In the genomic region with DNA sequence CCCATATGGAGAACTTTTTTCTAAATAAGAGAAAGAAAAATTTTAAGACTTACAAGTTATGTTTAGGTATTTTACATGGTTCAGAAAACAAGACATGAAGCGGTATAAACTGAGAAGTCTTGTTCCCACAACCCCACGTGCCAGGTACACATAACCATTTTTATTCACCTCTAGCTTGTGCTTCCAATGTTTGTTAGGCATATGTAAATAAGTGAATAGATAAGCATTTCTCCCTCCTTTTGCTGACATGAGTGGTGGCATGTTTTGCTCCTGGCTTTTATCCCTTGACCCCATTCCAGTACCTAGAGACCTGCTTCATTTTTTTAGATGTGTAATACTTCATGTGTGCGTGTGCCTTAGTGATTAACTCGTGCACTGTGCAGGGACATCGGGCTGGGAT, we compare ENCODE assay signal across 18 cellular contexts.
DNase-seq lines count a peak whose midpoint lies in the region; ATAC-seq, FAIRE-seq and TF ChIP-seq lines count a peak whose summit lies in the region.
"Had no signal": no experiment of that assay in that cellular context is flagged by ENCODE, and none has a peak within 500 bp of the region (broad histone marks: within the 10 kb centered on the region; RNA-seq: fewer than 3 reads in every experiment).

No MANE protein-coding gene starts in this region.

- H2AFZ ChIP-seq in astrocyte (ENCODE audit: low read depth, low read length), result no peak overlapping the region

- no peak overlapping the region for H3K4me2 ChIP-seq in astrocyte (ENCODE audit: low read length)

- no peak for FAIRE-seq in astrocyte (lab: Jason Lieb, UNC)
- FAIRE-seq: G401.6, GM12891 had no signal

- H3K36me3 Mint-ChIP-seq in HFFc6 (ENCODE audit: low read depth) (peaks cover 71% of the 10 kb centered on the region), astrocyte (ENCODE audit: low read depth, unreplicated experiment) (peaks cover 42% of the 10 kb centered on the region)
- H3K36me3 Mint-ChIP-seq in naive thymus-derived CD4-positive, alpha-beta T cell, result peaks cover 0 to 2% (median 0%) of the 10 kb centered on the region in 5 donors

- CTCF ChIA-PET in naive thymus-derived CD4-positive, alpha-beta T cell (lab: Charles Lee), result no interaction called here

- intact Hi-C loops in prostate gland (cut with DNase I), result no loop called here
- intact Hi-C loops in naive thymus-derived CD4-positive, alpha-beta T cell (cut with micrococcal nuclease), result no loop called here

- H3K27ac ChIP-seq in astrocyte (ENCODE audit: low read depth, low read length) (peak overlapping the region; percentile 83), mesodermal cell (ENCODE audit: low read depth, low read length, severe bottlenecking) (peak overlapping the region; percentile 43), prostate gland (peak overlapping the region; percentile 60 to 62)
- no peak overlapping the region for H3K27ac ChIP-seq in naive thymus-derived CD4-positive, alpha-beta T cell (ENCODE audit: low read depth, low read length)

- no peak for ATAC-seq in naive thymus-derived CD4-positive, alpha-beta T cell
- no peak for ATAC-seq in GM19455 (IDR thresholded peaks at IDR 0.05; ENCODE audit: unreplicated experiment)
- ATAC-seq: PC-3 had no signal

- no peak overlapping the region for H3K4me3 ChIP-seq in astrocyte (ENCODE audit: insufficient read depth, low read depth, low read length)
- H3K4me3 ChIP-seq in mesodermal cell (ENCODE audit: extremely low read depth, insufficient read depth, low read length, poor library complexity, severe bottlenecking), result no peak overlapping the region
- H3K4me3 ChIP-seq in prostate gland, result no peak overlapping the region
- H3K4me3 ChIP-seq in naive thymus-derived CD4-positive, alpha-beta T cell (ENCODE audit: low read length), result no peak overlapping the region

- peaks cover 90% of the 10 kb centered on the region for H3K4me1 Mint-ChIP-seq in HFFc6 (ENCODE audit: low read depth)
- peaks cover 60% of the 10 kb centered on the region for H3K4me1 Mint-ChIP-seq in astrocyte (ENCODE audit: low read depth, unreplicated experiment)
- peaks cover 0 to 15% (median 7%) of the 10 kb centered on the region in 7 donors for H3K4me1 Mint-ChIP-seq in naive thymus-derived CD4-positive, alpha-beta T cell
- H3K4me1 Mint-ChIP-seq: B cell had no signal

- TF ChIP-seq POLR2A in prostate gland (IDR thresholded peaks at IDR 0.05), result no peak

- H3K27me3 ChIP-seq in astrocyte (ENCODE audit: insufficient read depth, low read length), result no peaks in the 10 kb centered on the region
- no peaks in the 10 kb centered on the region for H3K27me3 ChIP-seq in prostate gland (replicated peaks; ENCODE audit: insufficient read depth)
- no peaks in the 10 kb centered on the region for H3K27me3 ChIP-seq in naive thymus-derived CD4-positive, alpha-beta T cell (ENCODE audit: control insufficient read depth in 2 of 2, insufficient read depth in 2 of 2, low read length in 2 of 2)

- POLR2A ChIA-PET in naive thymus-derived CD4-positive, alpha-beta T cell (lab: Charles Lee), result no interaction called here

- H3K79me2 ChIP-seq in astrocyte (ENCODE audit: insufficient read depth, low read length), result peaks cover 97% of the 10 kb centered on the region

- H3K27ac Mint-ChIP-seq in HFFc6 (peak overlapping the region; percentile 90), astrocyte (ENCODE audit: unreplicated experiment) (no peak overlapping the region)
- no peak overlapping the region for H3K27ac Mint-ChIP-seq in naive thymus-derived CD4-positive, alpha-beta T cell
- H3K27ac Mint-ChIP-seq: B cell; CD4-positive, alpha-beta T cell had no signal

- H3K9me3 ChIP-seq in astrocyte (ENCODE audit: insufficient read depth, low read depth, low read length) (no peaks in the 10 kb centered on the region), mesodermal cell (ENCODE audit: control insufficient read depth, low read length) (no peaks in the 10 kb centered on the region), prostate gland (no peaks in the 10 kb centered on the region)
- no peaks in the 10 kb centered on the region for H3K9me3 ChIP-seq in naive thymus-derived CD4-positive, alpha-beta T cell (ENCODE audit: control insufficient read depth in 2 of 3, low read length in 3 of 3)

- DNase-seq in HFFc6 (no peak), astrocyte (ENCODE audit: low read depth) (no peak), prostate gland (ENCODE audit: low spot score) (no peak), NCI-H526 treated with DMSO at 0.1 percent for 48 hours (lab: John Stamatoyannopoulos, UW) (no peak)
- no peak for DNase-seq in naive thymus-derived CD4-positive, alpha-beta T cell
- DNase-seq: CD4-positive, alpha-beta T cell; DMS79; HCEC 1CT; NCI-H1048; NCI-H146; NCI-H2081 treated with DMSO at 0.1 percent for 48 hours; NCI-H748 treated with DMSO at 0.1 percent for 48 hours; PC-3 had no signal

- H3K27me3 Mint-ChIP-seq in HFFc6 (ENCODE audit: insufficient read depth), result peaks cover 38% of the 10 kb centered on the region
- H3K27me3 Mint-ChIP-seq in astrocyte (ENCODE audit: low read depth, unreplicated experiment), result no peaks in the 10 kb centered on the region
- H3K27me3 Mint-ChIP-seq in naive thymus-derived CD4-positive, alpha-beta T cell, result no peaks in the 10 kb centered on the region
- H3K27me3 Mint-ChIP-seq: B cell; CD4-positive, alpha-beta T cell had no signal

- H3K9ac ChIP-seq in astrocyte (ENCODE audit: low read length), result no peak overlapping the region

- no peaks in the 10 kb centered on the region; the same call in none of the 2 replicates for H3K9me3 Mint-ChIP-seq in HFFc6
- no peaks in the 10 kb centered on the region for H3K9me3 Mint-ChIP-seq in astrocyte (ENCODE audit: unreplicated experiment)
- peaks cover 0 to 2% (median 0%) of the 10 kb centered on the region in 11 donors for H3K9me3 Mint-ChIP-seq in naive thymus-derived CD4-positive, alpha-beta T cell
- H3K9me3 Mint-ChIP-seq: CD4-positive, alpha-beta T cell had no signal

- H3K36me3 ChIP-seq in astrocyte (ENCODE audit: insufficient read depth, low read length) (peaks cover 48% of the 10 kb centered on the region), mesodermal cell (ENCODE audit: control insufficient read depth, insufficient read depth, low read length) (peaks cover 82% of the 10 kb centered on the region), prostate gland (no peaks in the 10 kb centered on the region)
- no peaks in the 10 kb centered on the region for H3K36me3 ChIP-seq in naive thymus-derived CD4-positive, alpha-beta T cell (ENCODE audit: control insufficient read depth in 2 of 3, insufficient read depth in 3 of 3, low read length in 3 of 3)

- TF ChIP-seq CTCF in HFFc6 (IDR thresholded peaks at IDR 0.05) (no peak), astrocyte (IDR thresholded peaks at IDR 0.05; ENCODE audit: insufficient read depth, low read depth, low read length) (no peak), prostate gland (IDR thresholded peaks at IDR 0.05) (no peak)

- WGBS in mesodermal cell (ENCODE audit: insufficient coverage in 2 of 2), 2 experiments, result 96% methylated on average over 3 of the region's 5 CpGs; no CpG with 5 or more reads in 1 of the 2 experiments
- WGBS in prostate gland, result 75% methylated on average over 5 of the region's 5 CpGs

- H3K4me1 ChIP-seq in astrocyte (ENCODE audit: insufficient read depth, low read length), result peaks cover 31% of the 10 kb centered on the region
- peaks cover 19% of the 10 kb centered on the region for H3K4me1 ChIP-seq in mesodermal cell (ENCODE audit: control insufficient read depth, insufficient read depth, low read length, poor library complexity, severe bottlenecking)
- peaks cover 23% of the 10 kb centered on the region for H3K4me1 ChIP-seq in prostate gland (replicated peaks)
- no peaks in the 10 kb centered on the region for H3K4me1 ChIP-seq in naive thymus-derived CD4-positive, alpha-beta T cell (ENCODE audit: control insufficient read depth in 2 of 2, insufficient read depth in 2 of 2, low read length in 2 of 2)

- H3K4me3 Mint-ChIP-seq in HFFc6 (no peak overlapping the region; the same call in 1 of the 2 replicates), astrocyte (ENCODE audit: unreplicated experiment) (no peak overlapping the region)
- no peak overlapping the region for H3K4me3 Mint-ChIP-seq in naive thymus-derived CD4-positive, alpha-beta T cell
- H3K4me3 Mint-ChIP-seq: B cell; CD4-positive, alpha-beta T cell had no signal

- H4K20me1 ChIP-seq in astrocyte (ENCODE audit: insufficient read depth, low read length), result peaks cover 64% of the 10 kb centered on the region
